In genomic region chr9:93612796-93613154, GRCh38 we compare ENCODE assay signal across 1 cellular context.
TF ChIP-seq lines count a peak whose summit lies in the region.

No MANE protein-coding gene starts in this region.

TF ChIP-seq in HepG2, 621 proteins besides CTCF, POLR2A, EP300 and RAD21 (continued from another document):
- TF ChIP-seq SALL2 (CRISPR knock-in tag; IDR thresholded peaks at IDR 0.05): no peak
TF ChIP-seq in HepG2: peak in this region for 0.
